ENCODE assay signal across 8 cellular contexts in genomic region chr4:76690091-76690905, GRCh38.
DNase-seq lines count a peak whose midpoint lies in the region; ATAC-seq and TF ChIP-seq lines count a peak whose summit lies in the region.

No MANE protein-coding gene starts in this region.

- in situ Hi-C loops in brain microvascular endothelial cell (cut with HindIII; ENCODE audit: low pct_ligation_motif_present, low sequenced_read_pairs): no loop called here

- H3K4me1 Mint-ChIP-seq in memory B cell (peaks cover 5% of the 10 kb centered on the region), CD14-positive monocyte (peaks cover 14% of the 10 kb centered on the region)

- no peaks in the 10 kb centered on the region for H3K27me3 ChIP-seq in brain microvascular endothelial cell (replicated peaks)

- H3K27me3 Mint-ChIP-seq in memory B cell (peaks cover 17% of the 10 kb centered on the region), CD14-positive monocyte (ENCODE audit: low read depth in 3 of 3) (peaks cover 63 to 72% (median 70%) of the 10 kb centered on the region in 3 donors)

- DNase-seq in AG20443 (ENCODE audit: low spot score): peak; percentile 37
- DNase-seq in HK-2 (ENCODE audit: unreplicated experiment): peak; percentile 20
- no peak for DNase-seq in brain microvascular endothelial cell
- no peak for DNase-seq in memory B cell (ENCODE audit: low spot score in 2 of 2)
- DNase-seq in CD14-positive monocyte (ENCODE audit: low spot score): no peak
- DNase-seq in NCI-H1105 treated with DMSO at 0.1 percent for 48 hours (lab: John Stamatoyannopoulos, UW): no peak

- H3K4me3 ChIP-seq in brain microvascular endothelial cell (ENCODE audit: low read depth, low read length): peak overlapping the region; percentile 64

- H3K36me3 ChIP-seq in brain microvascular endothelial cell (replicated peaks): no peaks in the 10 kb centered on the region

- H3K36me3 Mint-ChIP-seq in memory B cell (no peaks in the 10 kb centered on the region), CD14-positive monocyte (peaks cover 0 to 6% of the 10 kb centered on the region in 2 donors)

- H3K4me3 Mint-ChIP-seq in memory B cell: peak overlapping the region; percentile 82
- peak overlapping the region in 1 of 2 donors; percentile 64 for H3K4me3 Mint-ChIP-seq in CD14-positive monocyte

- H3K9me3 Mint-ChIP-seq in memory B cell (no peaks in the 10 kb centered on the region), CD14-positive monocyte (peaks cover 0 to 8% (median 0%) of the 10 kb centered on the region in 7 donors)

- H3K27ac Mint-ChIP-seq in memory B cell: no peak overlapping the region
- H3K27ac Mint-ChIP-seq in CD14-positive monocyte: no peak overlapping the region

- no peak overlapping the region for H3K27ac ChIP-seq in brain microvascular endothelial cell

- no peak for TF ChIP-seq CTCF in brain microvascular endothelial cell (IDR thresholded peaks at IDR 0.05; ENCODE audit: low read depth, low read length, missing control alignments)
- no peak for TF ChIP-seq CTCF in CD14-positive monocyte (IDR thresholded peaks at IDR 0.05)

- intact Hi-C loops in CD14-positive monocyte (cut with micrococcal nuclease): no loop called here

- ATAC-seq in memory B cell (ENCODE audit: low read depth) (no peak), HG02642 (IDR thresholded peaks at IDR 0.05; ENCODE audit: poor library complexity, unreplicated experiment) (no peak), HG03432 (IDR thresholded peaks at IDR 0.05; ENCODE audit: unreplicated experiment) (no peak)

Comparison
In these comparisons a context has a peak if more than half of its experiments do, and no peak if none do; other contexts are left out.
1. DNase-seq: peak in AG20443 (single experiment) and HK-2 (single experiment); none in brain microvascular endothelial cell (single experiment), memory B cell (0 of 2), CD14-positive monocyte (single experiment) and NCI-H1105 treated with DMSO at 0.1 percent for 48 hours (single experiment).